6 cellular contexts compared by ENCODE assay signal in the genomic region with DNA sequence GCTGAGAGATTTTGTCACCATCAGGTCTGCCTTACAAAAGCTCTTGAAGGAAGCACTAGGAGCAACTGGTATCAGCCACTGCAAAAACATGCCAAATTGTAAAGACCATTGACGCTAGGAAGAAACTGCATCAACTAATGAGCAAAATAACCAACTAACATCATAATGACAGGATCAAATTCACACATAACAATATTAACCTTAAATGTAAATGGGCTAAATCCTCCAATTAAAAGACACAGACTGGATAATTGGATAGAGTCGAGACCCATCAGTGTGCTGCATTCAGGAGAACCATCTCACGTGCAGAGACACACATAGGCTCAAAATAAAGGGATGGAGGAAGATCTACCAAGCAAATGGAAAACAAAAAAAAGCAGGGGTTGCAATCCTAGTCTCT. TPM values are rescaled to one million over a fixed set of nuclear protein-coding genes. Genes with fewer than 3 reads are reported as not detected.
"Had no signal": no experiment of that assay in that cellular context is flagged by ENCODE, and none has a peak within 500 bp of the region (broad histone marks: within the 10 kb centered on the region; RNA-seq: fewer than 3 reads in every experiment).

No MANE protein-coding gene starts in this region.

RNA-seq across cellular contexts. Expression of a gene that starts 53.1 kb away (rescaled TPM):
- total RNA-seq: activated naive CD4-positive, alpha-beta T cell treated with anti-CD3 and anti-CD28 coated beads for 36 hours; activated naive CD4-positive, alpha-beta T cell treated with anti-CD3 and anti-CD28 coated beads, Interleukin-2, amount 50 U/mL, for 72 hours; activated naive CD8-positive, alpha-beta T cell treated with anti-CD3 and anti-CD28 coated beads for 36 hours; activated T-helper 1 cell treated with anti-CD3 and anti-CD28 coated beads, Interleukin-12 subunit alpha, Interleukin-12 subunit beta, Interleukin-2, Interleukin-4 antibody, amounts not matched to agents 30 ng/mL and 10 ng/mL and 1 ng/mL, durations not matched to agents 14 hours and 24 hours and 36 hours; activated T-helper 17 cell treated with anti-CD3 and anti-CD28 coated beads, Interleukin-2, amount 50 U/mL, for 72 hours; activated T-helper 2 cell treated with anti-CD3 and anti-CD28 coated beads, Interferon-gamma antibody, Interleukin-2, Interleukin-4, amounts not matched to agents 10 μg/mL and 5 μg/mL and 100 μg/mL, durations not matched to agents 14 hours and 24 hours and 36 hours had no signal
